Comparison of ENCODE assay signal across 15 cellular contexts in genomic region chr2:97726311-97727064, GRCh38. TPM values are rescaled to one million over a fixed set of nuclear protein-coding genes. Genes with fewer than 3 reads are reported as not detected.
A peak's percentile ranks its signal among the peaks of the same experiment; 100 is the strongest.
DNase-seq lines count a peak whose midpoint lies in the region; ATAC-seq and TF ChIP-seq lines count a peak whose summit lies in the region.
"Had no signal": no experiment of that assay in that cellular context is flagged by ENCODE, and none has a peak within 500 bp of the region (broad histone marks: within the 10 kb centered on the region; RNA-seq: fewer than 3 reads in every experiment).

No MANE protein-coding gene starts in this region.

- CTCF ChIA-PET in CD8-positive, alpha-beta T cell (lab: Charles Lee): interaction anchor here (0.7 to 3.3 kb wide), 9 partner anchors 8 to 33 kb away, joined by 3 to 25 read pairs (median 5); no protein-coding TSS in a partner anchor
- CTCF ChIA-PET in naive thymus-derived CD4-positive, alpha-beta T cell (lab: Charles Lee): interaction anchor here (0.6 to 1.8 kb wide), 7 partner anchors 9 to 154 kb away, joined by 4 to 6 read pairs (median 4); no protein-coding TSS in a partner anchor

- TF ChIP-seq POLR2A in uterus (IDR thresholded peaks at IDR 0.05): no peak
- TF ChIP-seq POLR2A in ovary (IDR thresholded peaks at IDR 0.05): no peak

- H3K27ac Mint-ChIP-seq in CD8-positive, alpha-beta T cell: peak overlapping the region; percentile 90
- peak overlapping the region; percentile 72 for H3K27ac Mint-ChIP-seq in endothelial cell (ENCODE audit: unreplicated experiment)
- peak overlapping the region in 8 of 9 donors; percentile 20 to 89 (median 74) for H3K27ac Mint-ChIP-seq in naive thymus-derived CD4-positive, alpha-beta T cell
- H3K27ac Mint-ChIP-seq: CD14-positive monocyte; dendritic cell treated with granulocyte-macrophage colony-stimulating factor and Interleukin-4, amounts not matched to agents 40 ng/mL and 50 ng/mL, for 4 days; naive B cell had no signal

- H3K4me3 ChIP-seq in CD8-positive, alpha-beta T cell (ENCODE audit: low read depth, low read length): no peak overlapping the region
- H3K4me3 ChIP-seq in naive thymus-derived CD4-positive, alpha-beta T cell (ENCODE audit: low read length): no peak overlapping the region
- H3K4me3 ChIP-seq in uterus (no peak overlapping the region), ovary (no peak overlapping the region)

- no peak for TF ChIP-seq CTCF in CD8-positive, alpha-beta T cell (IDR thresholded peaks at IDR 0.05)
- TF ChIP-seq CTCF in endothelial cell (IDR thresholded peaks at IDR 0.05; ENCODE audit: unreplicated experiment) (no peak), uterus (IDR thresholded peaks at IDR 0.05) (no peak), ovary (IDR thresholded peaks at IDR 0.05) (no peak)

- H3K36me3 Mint-ChIP-seq in CD8-positive, alpha-beta T cell: peaks cover 91% of the 10 kb centered on the region
- peaks cover 32% of the 10 kb centered on the region for H3K36me3 Mint-ChIP-seq in endothelial cell (ENCODE audit: low read depth, unreplicated experiment)
- peaks cover 15 to 84% (median 62%) of the 10 kb centered on the region in 5 donors for H3K36me3 Mint-ChIP-seq in naive thymus-derived CD4-positive, alpha-beta T cell
- H3K36me3 Mint-ChIP-seq: CD14-positive monocyte had no signal

- in situ Hi-C loops in KBM-7 (cut with MboI; ENCODE audit: low pct_unique_long_range_greater_than_20kb, low sequenced_read_pairs): no loop called here

- H3K9me3 ChIP-seq in CD8-positive, alpha-beta T cell (ENCODE audit: low read length): no peaks in the 10 kb centered on the region
- H3K9me3 ChIP-seq in naive thymus-derived CD4-positive, alpha-beta T cell (ENCODE audit: control insufficient read depth in 2 of 3, low read length in 3 of 3): peaks cover 0 to 5% (median 0%) of the 10 kb centered on the region in 3 experiments
- H3K9me3 ChIP-seq in uterus (peaks cover 0 to 4% of the 10 kb centered on the region in 2 donors), ovary (no peaks in the 10 kb centered on the region)

- no peaks in the 10 kb centered on the region for H3K27me3 Mint-ChIP-seq in CD8-positive, alpha-beta T cell (ENCODE audit: low read depth)
- H3K27me3 Mint-ChIP-seq in endothelial cell (ENCODE audit: unreplicated experiment): peaks cover 3% of the 10 kb centered on the region
- H3K27me3 Mint-ChIP-seq in naive thymus-derived CD4-positive, alpha-beta T cell: no peaks in the 10 kb centered on the region
- H3K27me3 Mint-ChIP-seq: naive B cell had no signal

- intact Hi-C loops in CD8-positive, alpha-beta T cell (cut with DNase I, micrococcal nuclease): no loop called here
- intact Hi-C loops in naive thymus-derived CD4-positive, alpha-beta T cell (cut with micrococcal nuclease): loop anchor here in 1 of 2 donors (2.0 kb wide), 1 partner anchor 14 kb away; the partner anchor contains the start of gene ZAP70
- intact Hi-C loops in uterus (cut with DNase I; ENCODE audit: low total_unique reads): no loop called here
- intact Hi-C loops in ovary (cut with DNase I): no loop called here

- H3K27ac ChIP-seq in CD8-positive, alpha-beta T cell (ENCODE audit: low read depth, low read length): no peak overlapping the region
- H3K27ac ChIP-seq in naive thymus-derived CD4-positive, alpha-beta T cell (ENCODE audit: low read depth, low read length): no peak overlapping the region
- H3K27ac ChIP-seq in uterus (no peak overlapping the region), ovary (no peak overlapping the region)

- no peak for TF ChIP-seq EP300 in ovary (IDR thresholded peaks at IDR 0.05)

- no peaks in the 10 kb centered on the region for H3K27me3 ChIP-seq in CD8-positive, alpha-beta T cell (ENCODE audit: insufficient read depth, low read length)
- H3K27me3 ChIP-seq in naive thymus-derived CD4-positive, alpha-beta T cell (ENCODE audit: control insufficient read depth in 2 of 2, insufficient read depth in 2 of 2, low read length in 2 of 2): no peaks in the 10 kb centered on the region
- H3K27me3 ChIP-seq in uterus: no peaks in the 10 kb centered on the region
- H3K27me3 ChIP-seq in ovary: no peaks in the 10 kb centered on the region

- no peak overlapping the region for H3K4me3 Mint-ChIP-seq in CD8-positive, alpha-beta T cell
- peak overlapping the region; percentile 37 for H3K4me3 Mint-ChIP-seq in endothelial cell (ENCODE audit: unreplicated experiment)
- peak overlapping the region in 3 of 10 donors; percentile 6 to 29 (median 13) for H3K4me3 Mint-ChIP-seq in naive thymus-derived CD4-positive, alpha-beta T cell
- H3K4me3 Mint-ChIP-seq: CD14-positive monocyte; dendritic cell treated with granulocyte-macrophage colony-stimulating factor and Interleukin-4, amounts not matched to agents 40 ng/mL and 50 ng/mL, for 4 days; naive B cell had no signal

- no peak for ATAC-seq in CD8-positive, alpha-beta T cell
- no peak for ATAC-seq in naive thymus-derived CD4-positive, alpha-beta T cell

- POLR2A ChIA-PET in CD8-positive, alpha-beta T cell (lab: Charles Lee): interaction anchor here (1.0 to 3.0 kb wide), 5 partner anchors 8 to 16 kb away, joined by 3 to 13 read pairs (median 4); partner anchors contain the start of gene ZAP70
- POLR2A ChIA-PET in naive thymus-derived CD4-positive, alpha-beta T cell (lab: Charles Lee): interaction anchor here (0.6 to 3.2 kb wide), 4 partner anchors 13 to 75 kb away, joined by 3 to 13 read pairs (median 3); partner anchors contain the start of gene ZAP70

- WGBS in ovary, 3 donors: 55 to 65% (median 62%) methylated on average over 4 of the region's 4 CpGs

- peaks cover 91% of the 10 kb centered on the region for H3K36me3 ChIP-seq in CD8-positive, alpha-beta T cell (ENCODE audit: insufficient read depth, low read length)
- H3K36me3 ChIP-seq in naive thymus-derived CD4-positive, alpha-beta T cell (ENCODE audit: control insufficient read depth in 2 of 3, insufficient read depth in 3 of 3, low read length in 3 of 3): peaks cover 18 to 92% (median 40%) of the 10 kb centered on the region in 3 experiments
- H3K36me3 ChIP-seq in uterus (no peaks in the 10 kb centered on the region), ovary (no peaks in the 10 kb centered on the region)

- no peak for DNase-seq in CD8-positive, alpha-beta T cell
- DNase-seq in NCI-H226 (peak; percentile 17), endothelial cell (ENCODE audit: low spot score) (no peak), amygdala (lab: John Stamatoyannopoulos, UW) (no peak), uterus (no peak), ovary (no peak), KBM-7 (no peak)
- DNase-seq in naive thymus-derived CD4-positive, alpha-beta T cell: peak in 1 of 9 donors; percentile 3
- DNase-seq: naive B cell, NCI-H1105 treated with DMSO at 0.1 percent for 48 hours, NCI-H524 treated with DMSO at 0.1 percent for 48 hours, RPMI8226, T1000 had no signal

- peaks cover 80% of the 10 kb centered on the region for H3K4me1 Mint-ChIP-seq in CD8-positive, alpha-beta T cell (ENCODE audit: low read depth)
- peaks cover 21% of the 10 kb centered on the region for H3K4me1 Mint-ChIP-seq in endothelial cell (ENCODE audit: unreplicated experiment)
- H3K4me1 Mint-ChIP-seq in naive thymus-derived CD4-positive, alpha-beta T cell: peaks cover 32 to 83% (median 55%) of the 10 kb centered on the region in 7 donors
- H3K4me1 Mint-ChIP-seq: CD14-positive monocyte, naive B cell had no signal

- H3K4me1 ChIP-seq in CD8-positive, alpha-beta T cell (ENCODE audit: insufficient read depth, low read length): peaks cover 75% of the 10 kb centered on the region
- peaks cover 22 to 35% of the 10 kb centered on the region in 2 donors for H3K4me1 ChIP-seq in naive thymus-derived CD4-positive, alpha-beta T cell (ENCODE audit: control insufficient read depth in 2 of 2, insufficient read depth in 2 of 2, low read length in 2 of 2)
- no peaks in the 10 kb centered on the region for H3K4me1 ChIP-seq in uterus
- no peaks in the 10 kb centered on the region for H3K4me1 ChIP-seq in ovary (ENCODE audit: insufficient read depth)

- H3K9me3 Mint-ChIP-seq in CD8-positive, alpha-beta T cell: no peaks in the 10 kb centered on the region
- no peaks in the 10 kb centered on the region for H3K9me3 Mint-ChIP-seq in endothelial cell (ENCODE audit: unreplicated experiment)
- H3K9me3 Mint-ChIP-seq in naive thymus-derived CD4-positive, alpha-beta T cell: peaks cover 0 to 10% (median 0%) of the 10 kb centered on the region in 11 donors

RNA-seq across cellular contexts. Expression of gene ZAP70, which starts 13.1 kb away (rescaled TPM):
- 100 to 1,000 TPM; 487 to 512 TPM for total RNA-seq in CD8-positive, alpha-beta T cell
- total RNA-seq in endothelial cell (ENCODE audit: unreplicated experiment) (93.4 TPM), uterus (10 to 100 TPM in 1 of 4 donors, 1 to 10 TPM in 3; 3.3 to 11.2 (median 5.1) TPM), ovary (1 to 10 TPM in 3 of 7 donors, under 1 TPM in 4; 0.45 to 2.0 (median 0.69) TPM)
- 100 to 1,000 TPM; 354 to 432 (median 382) TPM for total RNA-seq in naive thymus-derived CD4-positive, alpha-beta T cell
- polyA plus RNA-seq in naive thymus-derived CD4-positive, alpha-beta T cell: 100 to 1,000 TPM; 105 to 166 TPM
- 1 to 10 TPM in 1 of 2 donors, under 1 TPM in 1; 0.75 to 1.2 TPM for polyA plus RNA-seq in ovary

RNA-seq across cellular contexts. Expression of gene C2orf92, which starts 57.0 kb away (rescaled TPM):
- 1 to 10 TPM; 7.1 to 7.8 TPM for total RNA-seq in CD8-positive, alpha-beta T cell
- total RNA-seq in endothelial cell (ENCODE audit: unreplicated experiment) (15.1 TPM), uterus (10 to 100 TPM in 3 of 4 donors, 1 to 10 TPM in 1; 5.4 to 17.9 (median 14.0) TPM), ovary (10 to 100 TPM in 1 of 7 donors, 1 to 10 TPM in 6; 3.1 to 17.5 (median 4.5) TPM)
- total RNA-seq in naive thymus-derived CD4-positive, alpha-beta T cell: 10 to 100 TPM; 10.7 to 23.4 (median 21.0) TPM
- 1 to 10 TPM in 1 of 2 donors, under 1 TPM in 1; 0.66 to 1.1 TPM for polyA plus RNA-seq in naive thymus-derived CD4-positive, alpha-beta T cell
- 1 to 10 TPM; 2.3 to 3.8 TPM for polyA plus RNA-seq in ovary
- polyA plus RNA-seq: CD14-positive monocyte had no signal
